ENCODE assay signal across 17 cellular contexts in the genomic region with DNA sequence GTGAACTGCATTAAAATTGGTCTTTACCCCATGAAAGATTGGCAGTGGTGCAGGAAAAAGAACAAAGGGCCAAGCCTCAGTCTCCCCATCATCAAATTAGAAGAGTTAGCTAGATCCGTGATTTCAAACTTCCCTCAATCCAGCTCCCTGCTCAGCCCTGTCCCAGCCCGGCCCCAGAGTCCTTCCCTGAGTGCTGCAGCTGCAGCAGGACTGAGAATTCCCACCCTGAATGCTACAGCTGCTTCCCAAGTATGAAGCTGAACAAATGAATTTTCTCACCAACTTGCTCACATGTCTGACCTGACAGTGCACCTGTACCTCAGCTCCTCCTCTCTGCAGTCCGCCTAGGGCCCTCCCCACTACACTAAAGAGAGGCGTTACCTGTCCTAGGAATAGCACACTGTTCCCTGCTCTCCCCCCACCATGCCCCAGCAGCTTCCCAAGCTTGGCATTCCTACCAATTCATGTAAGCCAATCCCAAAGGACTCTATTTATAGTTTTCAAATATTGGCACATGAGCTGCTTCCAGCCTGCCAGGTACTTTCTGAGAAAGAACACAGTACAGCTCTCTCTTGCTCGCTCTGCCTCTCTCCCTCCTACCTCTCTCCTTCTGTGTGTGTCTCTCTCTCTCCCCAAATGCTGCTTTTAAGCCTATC.
DNase-seq lines count a peak whose midpoint lies in the region; ATAC-seq and TF ChIP-seq lines count a peak whose summit lies in the region.
"Had no signal": no experiment of that assay in that cellular context is flagged by ENCODE, and none has a peak within 500 bp of the region (broad histone marks: within the 10 kb centered on the region; RNA-seq: fewer than 3 reads in every experiment).

No MANE protein-coding gene starts in this region.

- TF ChIP-seq POLR2A in testis (IDR thresholded peaks at IDR 0.05), result no peak

- H3K27me3 ChIP-seq in left lung (no peaks in the 10 kb centered on the region), testis (no peaks in the 10 kb centered on the region)
- H3K27me3 ChIP-seq: colonic mucosa had no signal

- TF ChIP-seq CTCF in left lung (IDR thresholded peaks at IDR 0.05) (no peak), testis (IDR thresholded peaks at IDR 0.05) (no peak)

- DNase-seq in NCI-H1694 (lab: John Stamatoyannopoulos, UW), result peak; percentile 61
- peak; percentile 11 for DNase-seq in astrocyte of the hippocampus (ENCODE audit: low read depth, low spot score)
- DNase-seq in left lung, result peak in 1 of 2 donors; percentile 47
- peak; percentile 30 for DNase-seq in testis
- no peak for DNase-seq in stimulated activated CD4-positive, alpha-beta T cell treated with anti-CD3 and anti-CD28 coated beads, Interleukin-4, amount 100 ng/mL, for 4 hours
- DNase-seq in HuH-7 (ENCODE audit: low spot score), result no peak
- DNase-seq in glomerular visceral epithelial cell (ENCODE audit: extremely low spot score), result no peak
- DNase-seq: activated CD8-positive, alpha-beta T cell treated with anti-CD3 and anti-CD28 coated beads for 36 hours; colonic mucosa; DND-41; HFFc6; islet precursor cell; MV-4-11; PC-9; SK-N-SH; stimulated activated CD4-positive, alpha-beta T cell treated with anti-CD3 and anti-CD28 coated beads, Interleukin-15, amount 100 ng/mL, for 24 hours had no signal

- H3K4me3 ChIP-seq in left lung (no peak overlapping the region), testis (no peak overlapping the region)
- H3K4me3 ChIP-seq: colonic mucosa, PC-9 had no signal

- 55 to 56% methylated on average over 5 of the region's 5 CpGs for WGBS in testis, 2 donors

- intact Hi-C loops in left lung (cut with DNase I) (no loop called here), testis (cut with DNase I; ENCODE audit: low total_unique reads) (loop anchor here (10.0 kb wide), 1 partner anchor 63 kb away; no protein-coding TSS in a partner anchor)

- H3K36me3 ChIP-seq in left lung (no peaks in the 10 kb centered on the region), testis (ENCODE audit: low read depth, missing control alignments) (no peaks in the 10 kb centered on the region)
- H3K36me3 ChIP-seq: colonic mucosa had no signal

- ATAC-seq in left lung, result peak; percentile 89
- ATAC-seq: activated CD8-positive, alpha-beta T cell treated with anti-CD3 and anti-CD28 coated beads for 36 hours had no signal

- H3K9me3 ChIP-seq in left lung, result no peaks in the 10 kb centered on the region
- H3K9me3 ChIP-seq in testis, result no peaks in the 10 kb centered on the region
- H3K9me3 ChIP-seq: colonic mucosa, SK-N-SH had no signal

- peaks cover 0 to 6% of the 10 kb centered on the region in 2 donors for H3K4me1 ChIP-seq in left lung
- peaks cover 7% of the 10 kb centered on the region for H3K4me1 ChIP-seq in testis
- H3K4me1 ChIP-seq: colonic mucosa had no signal

- H3K27ac ChIP-seq in left lung (no peak overlapping the region), testis (no peak overlapping the region)
- H3K27ac ChIP-seq: colonic mucosa, parathyroid adenoma, PC-9 had no signal

Comparison
In these comparisons a context has a peak if more than half of its experiments do, and no peak if none do; other contexts are left out.
1. DNase-seq: peak in NCI-H1694 (single experiment), astrocyte of the hippocampus (single experiment) and testis (single experiment); none in stimulated activated CD4-positive, alpha-beta T cell treated with anti-CD3 and anti-CD28 coated beads, Interleukin-4, amount 100 ng/mL, for 4 hours (0 of 2), HuH-7 (single experiment) and glomerular visceral epithelial cell (single experiment).